Comparison of ENCODE assay signal across 1 cellular context in the genomic region with DNA sequence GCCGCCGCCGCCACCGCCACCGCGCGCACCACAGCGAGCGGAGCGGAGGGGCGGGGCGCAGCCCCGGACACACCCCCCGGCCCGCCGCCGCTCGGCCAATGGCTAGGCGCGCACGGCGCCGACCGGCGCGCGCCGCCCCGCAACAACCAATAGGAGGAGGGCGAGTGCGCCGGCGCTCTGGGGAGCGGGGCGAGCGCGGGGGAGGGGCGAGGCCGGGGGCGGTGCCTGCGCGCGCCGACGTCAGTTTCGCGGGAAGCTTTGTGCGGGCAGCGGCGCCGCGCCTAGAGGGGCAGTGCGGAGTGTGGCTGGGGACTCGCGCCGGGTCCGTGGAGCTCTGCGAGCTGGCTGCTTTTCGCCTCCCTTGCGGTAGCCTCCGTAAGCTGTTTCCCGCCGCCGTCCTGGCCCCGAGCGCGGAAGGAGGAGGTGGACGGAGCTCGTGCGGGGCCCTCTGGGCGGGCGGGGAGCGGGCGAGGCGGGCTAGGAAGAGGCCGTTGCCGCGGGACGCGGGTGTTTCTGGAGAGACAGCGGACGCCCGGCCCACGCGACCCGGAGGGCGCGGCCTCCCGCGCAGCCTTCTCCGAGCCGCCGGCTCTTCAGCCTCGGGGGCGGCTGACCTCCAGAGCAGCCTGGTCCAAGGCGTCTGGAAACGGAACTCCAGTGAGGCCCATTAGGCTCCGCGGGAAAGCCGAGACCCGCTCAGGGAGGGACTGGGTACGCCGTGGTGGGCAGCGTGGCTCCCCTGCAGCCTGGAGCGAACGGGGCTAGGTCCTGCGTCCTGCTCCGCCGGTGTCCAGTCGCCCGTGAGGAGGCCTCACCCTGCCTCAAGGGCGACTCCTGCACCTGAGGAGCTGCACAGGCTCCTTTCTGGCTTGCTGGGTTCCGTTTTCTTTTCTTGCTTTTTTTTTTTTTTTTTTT.
TF ChIP-seq lines count a peak whose summit lies in the region.

A gene (minus strand): TSS at position 44 of the 915 bp plus-strand sequence. CDS start 249 bp downstream, outside the sequence.

TF ChIP-seq in WTC11, 78 proteins besides CTCF, POLR2A, EP300 and RAD21 (continued from another document):
- TF ChIP-seq, protein P1, sequence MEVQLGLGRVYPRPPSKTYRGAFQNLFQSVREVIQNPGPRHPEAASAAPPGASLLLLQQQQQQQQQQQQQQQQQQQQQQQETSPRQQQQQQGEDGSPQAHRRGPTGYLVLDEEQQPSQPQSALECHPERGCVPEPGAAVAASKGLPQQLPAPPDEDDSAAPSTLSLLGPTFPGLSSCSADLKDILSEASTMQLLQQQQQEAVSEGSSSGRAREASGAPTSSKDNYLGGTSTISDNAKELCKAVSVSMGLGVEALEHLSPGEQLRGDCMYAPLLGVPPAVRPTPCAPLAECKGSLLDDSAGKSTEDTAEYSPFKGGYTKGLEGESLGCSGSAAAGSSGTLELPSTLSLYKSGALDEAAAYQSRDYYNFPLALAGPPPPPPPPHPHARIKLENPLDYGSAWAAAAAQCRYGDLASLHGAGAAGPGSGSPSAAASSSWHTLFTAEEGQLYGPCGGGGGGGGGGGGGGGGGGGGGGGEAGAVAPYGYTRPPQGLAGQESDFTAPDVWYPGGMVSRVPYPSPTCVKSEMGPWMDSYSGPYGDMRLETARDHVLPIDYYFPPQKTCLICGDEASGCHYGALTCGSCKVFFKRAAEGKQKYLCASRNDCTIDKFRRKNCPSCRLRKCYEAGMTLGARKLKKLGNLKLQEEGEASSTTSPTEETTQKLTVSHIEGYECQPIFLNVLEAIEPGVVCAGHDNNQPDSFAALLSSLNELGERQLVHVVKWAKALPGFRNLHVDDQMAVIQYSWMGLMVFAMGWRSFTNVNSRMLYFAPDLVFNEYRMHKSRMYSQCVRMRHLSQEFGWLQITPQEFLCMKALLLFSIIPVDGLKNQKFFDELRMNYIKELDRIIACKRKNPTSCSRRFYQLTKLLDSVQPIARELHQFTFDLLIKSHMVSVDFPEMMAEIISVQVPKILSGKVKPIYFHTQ (CRISPR knock-in tag; IDR thresholded peaks at IDR 0.05) = no peak
- TF ChIP-seq, protein P2, sequence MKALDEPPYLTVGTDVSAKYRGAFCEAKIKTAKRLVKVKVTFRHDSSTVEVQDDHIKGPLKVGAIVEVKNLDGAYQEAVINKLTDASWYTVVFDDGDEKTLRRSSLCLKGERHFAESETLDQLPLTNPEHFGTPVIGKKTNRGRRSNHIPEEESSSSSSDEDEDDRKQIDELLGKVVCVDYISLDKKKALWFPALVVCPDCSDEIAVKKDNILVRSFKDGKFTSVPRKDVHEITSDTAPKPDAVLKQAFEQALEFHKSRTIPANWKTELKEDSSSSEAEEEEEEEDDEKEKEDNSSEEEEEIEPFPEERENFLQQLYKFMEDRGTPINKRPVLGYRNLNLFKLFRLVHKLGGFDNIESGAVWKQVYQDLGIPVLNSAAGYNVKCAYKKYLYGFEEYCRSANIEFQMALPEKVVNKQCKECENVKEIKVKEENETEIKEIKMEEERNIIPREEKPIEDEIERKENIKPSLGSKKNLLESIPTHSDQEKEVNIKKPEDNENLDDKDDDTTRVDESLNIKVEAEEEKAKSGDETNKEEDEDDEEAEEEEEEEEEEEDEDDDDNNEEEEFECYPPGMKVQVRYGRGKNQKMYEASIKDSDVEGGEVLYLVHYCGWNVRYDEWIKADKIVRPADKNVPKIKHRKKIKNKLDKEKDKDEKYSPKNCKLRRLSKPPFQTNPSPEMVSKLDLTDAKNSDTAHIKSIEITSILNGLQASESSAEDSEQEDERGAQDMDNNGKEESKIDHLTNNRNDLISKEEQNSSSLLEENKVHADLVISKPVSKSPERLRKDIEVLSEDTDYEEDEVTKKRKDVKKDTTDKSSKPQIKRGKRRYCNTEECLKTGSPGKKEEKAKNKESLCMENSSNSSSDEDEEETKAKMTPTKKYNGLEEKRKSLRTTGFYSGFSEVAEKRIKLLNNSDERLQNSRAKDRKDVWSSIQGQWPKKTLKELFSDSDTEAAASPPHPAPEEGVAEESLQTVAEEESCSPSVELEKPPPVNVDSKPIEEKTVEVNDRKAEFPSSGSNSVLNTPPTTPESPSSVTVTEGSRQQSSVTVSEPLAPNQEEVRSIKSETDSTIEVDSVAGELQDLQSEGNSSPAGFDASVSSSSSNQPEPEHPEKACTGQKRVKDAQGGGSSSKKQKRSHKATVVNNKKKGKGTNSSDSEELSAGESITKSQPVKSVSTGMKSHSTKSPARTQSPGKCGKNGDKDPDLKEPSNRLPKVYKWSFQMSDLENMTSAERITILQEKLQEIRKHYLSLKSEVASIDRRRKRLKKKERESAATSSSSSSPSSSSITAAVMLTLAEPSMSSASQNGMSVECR (CRISPR knock-in tag; IDR thresholded peaks at IDR 0.05; ENCODE audit: borderline replicate concordance) = peak; percentile 74; the same call in 1 of the 2 replicates
- TF ChIP-seq, protein P3, sequence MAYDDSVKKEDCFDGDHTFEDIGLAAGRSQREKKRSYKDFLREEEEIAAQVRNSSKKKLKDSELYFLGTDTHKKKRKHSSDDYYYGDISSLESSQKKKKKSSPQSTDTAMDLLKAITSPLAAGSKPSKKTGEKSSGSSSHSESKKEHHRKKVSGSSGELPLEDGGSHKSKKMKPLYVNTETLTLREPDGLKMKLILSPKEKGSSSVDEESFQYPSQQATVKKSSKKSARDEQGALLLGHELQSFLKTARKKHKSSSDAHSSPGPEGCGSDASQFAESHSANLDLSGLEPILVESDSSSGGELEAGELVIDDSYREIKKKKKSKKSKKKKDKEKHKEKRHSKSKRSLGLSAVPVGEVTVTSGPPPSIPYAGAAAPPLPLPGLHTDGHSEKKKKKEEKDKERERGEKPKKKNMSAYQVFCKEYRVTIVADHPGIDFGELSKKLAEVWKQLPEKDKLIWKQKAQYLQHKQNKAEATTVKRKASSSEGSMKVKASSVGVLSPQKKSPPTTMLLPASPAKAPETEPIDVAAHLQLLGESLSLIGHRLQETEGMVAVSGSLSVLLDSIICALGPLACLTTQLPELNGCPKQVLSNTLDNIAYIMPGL (CRISPR knock-in tag; IDR thresholded peaks at IDR 0.05) = peak; percentile 62
- TF ChIP-seq SMAD4 (CRISPR knock-in tag; IDR thresholded peaks at IDR 0.05) = no peak
- no peak for TF ChIP-seq ZNF138 (CRISPR knock-in tag; conservative IDR thresholded peaks at IDR 0.05)
- TF ChIP-seq, protein P4, sequence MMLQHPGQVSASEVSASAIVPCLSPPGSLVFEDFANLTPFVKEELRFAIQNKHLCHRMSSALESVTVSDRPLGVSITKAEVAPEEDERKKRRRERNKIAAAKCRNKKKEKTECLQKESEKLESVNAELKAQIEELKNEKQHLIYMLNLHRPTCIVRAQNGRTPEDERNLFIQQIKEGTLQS (CRISPR knock-in tag; conservative IDR thresholded peaks at IDR 0.05) = no peak
- TF ChIP-seq, protein P5, sequence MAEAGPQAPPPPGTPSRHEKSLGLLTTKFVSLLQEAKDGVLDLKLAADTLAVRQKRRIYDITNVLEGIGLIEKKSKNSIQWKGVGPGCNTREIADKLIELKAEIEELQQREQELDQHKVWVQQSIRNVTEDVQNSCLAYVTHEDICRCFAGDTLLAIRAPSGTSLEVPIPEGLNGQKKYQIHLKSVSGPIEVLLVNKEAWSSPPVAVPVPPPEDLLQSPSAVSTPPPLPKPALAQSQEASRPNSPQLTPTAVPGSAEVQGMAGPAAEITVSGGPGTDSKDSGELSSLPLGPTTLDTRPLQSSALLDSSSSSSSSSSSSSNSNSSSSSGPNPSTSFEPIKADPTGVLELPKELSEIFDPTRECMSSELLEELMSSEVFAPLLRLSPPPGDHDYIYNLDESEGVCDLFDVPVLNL (CRISPR knock-in tag; IDR thresholded peaks at IDR 0.05; ENCODE audit: borderline replicate concordance, low read depth) = no peak
- no peak for TF ChIP-seq FOXJ3 (CRISPR knock-in tag; IDR thresholded peaks at IDR 0.05; ENCODE audit: borderline replicate concordance)
- TF ChIP-seq, protein P6, sequence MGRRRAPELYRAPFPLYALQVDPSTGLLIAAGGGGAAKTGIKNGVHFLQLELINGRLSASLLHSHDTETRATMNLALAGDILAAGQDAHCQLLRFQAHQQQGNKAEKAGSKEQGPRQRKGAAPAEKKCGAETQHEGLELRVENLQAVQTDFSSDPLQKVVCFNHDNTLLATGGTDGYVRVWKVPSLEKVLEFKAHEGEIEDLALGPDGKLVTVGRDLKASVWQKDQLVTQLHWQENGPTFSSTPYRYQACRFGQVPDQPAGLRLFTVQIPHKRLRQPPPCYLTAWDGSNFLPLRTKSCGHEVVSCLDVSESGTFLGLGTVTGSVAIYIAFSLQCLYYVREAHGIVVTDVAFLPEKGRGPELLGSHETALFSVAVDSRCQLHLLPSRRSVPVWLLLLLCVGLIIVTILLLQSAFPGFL (CRISPR knock-in tag; IDR thresholded peaks at IDR 0.05; ENCODE audit: borderline replicate concordance) = no peak
- TF ChIP-seq, protein P7, sequence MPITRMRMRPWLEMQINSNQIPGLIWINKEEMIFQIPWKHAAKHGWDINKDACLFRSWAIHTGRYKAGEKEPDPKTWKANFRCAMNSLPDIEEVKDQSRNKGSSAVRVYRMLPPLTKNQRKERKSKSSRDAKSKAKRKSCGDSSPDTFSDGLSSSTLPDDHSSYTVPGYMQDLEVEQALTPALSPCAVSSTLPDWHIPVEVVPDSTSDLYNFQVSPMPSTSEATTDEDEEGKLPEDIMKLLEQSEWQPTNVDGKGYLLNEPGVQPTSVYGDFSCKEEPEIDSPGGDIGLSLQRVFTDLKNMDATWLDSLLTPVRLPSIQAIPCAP (CRISPR knock-in tag; IDR thresholded peaks at IDR 0.05) = no peak
- TF ChIP-seq, protein P8, sequence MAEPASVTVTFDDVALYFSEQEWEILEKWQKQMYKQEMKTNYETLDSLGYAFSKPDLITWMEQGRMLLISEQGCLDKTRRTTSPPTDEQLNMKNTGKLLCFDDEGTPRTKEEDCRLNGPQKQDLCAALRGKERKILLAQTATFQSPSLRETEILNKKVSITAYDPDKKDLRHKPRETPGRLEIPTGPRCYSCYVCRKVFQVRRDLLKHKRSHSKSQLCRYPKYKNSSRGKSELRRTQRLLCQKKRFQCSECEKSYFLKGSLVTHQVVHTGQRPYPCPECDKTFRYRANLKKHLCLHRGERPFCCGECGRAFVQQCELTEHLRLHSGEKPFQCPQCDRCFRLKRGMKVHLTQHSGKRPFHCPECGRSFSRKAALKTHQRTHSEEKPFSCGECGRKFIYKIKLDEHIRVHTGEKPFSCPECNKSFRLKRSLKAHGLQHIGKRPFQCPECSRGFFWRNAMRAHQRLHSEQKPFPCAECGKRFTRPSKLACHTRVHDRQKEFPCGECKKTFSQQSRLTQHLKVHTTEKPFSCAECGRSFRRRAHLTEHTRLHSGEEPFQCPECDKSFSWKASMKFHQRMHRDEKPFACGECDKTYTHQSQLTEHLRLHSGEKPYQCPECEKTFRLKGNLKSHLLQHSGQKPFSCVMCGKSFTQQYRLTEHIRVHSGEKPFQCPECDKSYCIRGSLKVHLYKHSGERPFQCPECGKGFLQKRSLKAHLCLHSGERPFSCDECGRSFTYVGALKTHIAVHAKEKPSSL (CRISPR knock-in tag; conservative IDR thresholded peaks at IDR 0.05) = no peak
- TF ChIP-seq, protein P9, sequence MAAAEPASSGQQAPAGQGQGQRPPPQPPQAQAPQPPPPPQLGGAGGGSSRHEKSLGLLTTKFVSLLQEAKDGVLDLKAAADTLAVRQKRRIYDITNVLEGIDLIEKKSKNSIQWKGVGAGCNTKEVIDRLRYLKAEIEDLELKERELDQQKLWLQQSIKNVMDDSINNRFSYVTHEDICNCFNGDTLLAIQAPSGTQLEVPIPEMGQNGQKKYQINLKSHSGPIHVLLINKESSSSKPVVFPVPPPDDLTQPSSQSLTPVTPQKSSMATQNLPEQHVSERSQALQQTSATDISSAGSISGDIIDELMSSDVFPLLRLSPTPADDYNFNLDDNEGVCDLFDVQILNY (CRISPR knock-in tag; IDR thresholded peaks at IDR 0.05) = peak; percentile 68
- no peak for TF ChIP-seq GABPB1 (CRISPR knock-in tag; IDR thresholded peaks at IDR 0.05)
- TF ChIP-seq CREB1 (CRISPR knock-in tag; IDR thresholded peaks at IDR 0.05) = no peak
- TF ChIP-seq HMGA2 (CRISPR knock-in tag; IDR thresholded peaks at IDR 0.05) = no peak
- peak; percentile 64; the same call in 1 of the 2 replicates for TF ChIP-seq CREM (CRISPR knock-in tag; IDR thresholded peaks at IDR 0.05)
- TF ChIP-seq ETV6 (CRISPR knock-in tag; IDR thresholded peaks at IDR 0.05) = no peak
- TF ChIP-seq, protein P10, sequence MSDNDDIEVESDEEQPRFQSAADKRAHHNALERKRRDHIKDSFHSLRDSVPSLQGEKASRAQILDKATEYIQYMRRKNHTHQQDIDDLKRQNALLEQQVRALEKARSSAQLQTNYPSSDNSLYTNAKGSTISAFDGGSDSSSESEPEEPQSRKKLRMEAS (CRISPR knock-in tag; IDR thresholded peaks at IDR 0.05) = no peak; the same call in 1 of the 2 replicates
